In genomic region chr7:51732066-51732465, GRCh38 we compare ENCODE assay signal across 16 cellular contexts.
"Had no signal": no experiment of that assay in that cellular context is flagged by ENCODE, and none has a peak within 500 bp of the region (broad histone marks: within the 10 kb centered on the region; RNA-seq: fewer than 3 reads in every experiment).

No MANE protein-coding gene starts in this region.

- ATAC-seq: gastrocnemius medialis; left lung; stimulated activated naive CD8-positive, alpha-beta T cell treated with anti-CD3 and anti-CD28 coated beads, Interleukin-15, amount 100 ng/mL, for 72 hours had no signal

- H3K4me1 Mint-ChIP-seq: activated B cell treated with CpG ODN at 0.5 μM for 24 hours; activated naive CD8-positive, alpha-beta T cell treated with anti-CD3 and anti-CD28 coated beads, Interleukin-2, amount 10 ng/mL, durations not matched to agents 7 days and 5 days; memory B cell; nephron; stimulated activated naive CD8-positive, alpha-beta T cell treated with anti-CD3 and anti-CD28 coated beads, Interleukin-15, amount 100 ng/mL, for 72 hours had no signal

- DNase-seq: activated B cell treated with CpG ODN at 0.5 μM for 24 hours; activated CD4-positive, alpha-beta T cell treated with anti-CD3 and anti-CD28 coated beads for 48 hours; activated CD8-positive, alpha-beta memory T cell treated with anti-CD3 and anti-CD28 coated beads for 24 hours; activated naive CD4-positive, alpha-beta T cell; activated naive CD8-positive, alpha-beta T cell treated with anti-CD3 and anti-CD28 coated beads, Interleukin-2, amount 10 ng/mL, durations not matched to agents 7 days and 5 days; aorta; erythroblast; gastrocnemius medialis; left lung; ovary; stimulated activated CD4-positive, alpha-beta T cell treated with anti-CD3 and anti-CD28 coated beads, Interleukin-1b, Interleukin-23, amount 100 ng/mL, for 48 hours; stimulated activated naive CD8-positive, alpha-beta T cell treated with anti-CD3 and anti-CD28 coated beads, Interleukin-15, amount 100 ng/mL, for 72 hours; SW 1271 had no signal

- H3K27me3 Mint-ChIP-seq: activated B cell treated with CpG ODN at 0.5 μM for 24 hours; activated naive CD8-positive, alpha-beta T cell treated with anti-CD3 and anti-CD28 coated beads, Interleukin-2, amount 10 ng/mL, durations not matched to agents 7 days and 5 days; memory B cell; stimulated activated naive CD8-positive, alpha-beta T cell treated with anti-CD3 and anti-CD28 coated beads, Interleukin-15, amount 100 ng/mL, for 72 hours had no signal

- H3K36me3 Mint-ChIP-seq: activated naive CD8-positive, alpha-beta T cell treated with anti-CD3 and anti-CD28 coated beads, Interleukin-2, amount 10 ng/mL, durations not matched to agents 7 days and 5 days; memory B cell had no signal

- H3K27ac Mint-ChIP-seq: activated B cell treated with CpG ODN at 0.5 μM for 24 hours; activated naive CD8-positive, alpha-beta T cell treated with anti-CD3 and anti-CD28 coated beads, Interleukin-2, amount 10 ng/mL, durations not matched to agents 7 days and 5 days; memory B cell; nephron; stimulated activated naive CD8-positive, alpha-beta T cell treated with anti-CD3 and anti-CD28 coated beads, Interleukin-15, amount 100 ng/mL, for 72 hours had no signal

- H3K4me3 Mint-ChIP-seq: activated B cell treated with CpG ODN at 0.5 μM for 24 hours; activated naive CD8-positive, alpha-beta T cell treated with anti-CD3 and anti-CD28 coated beads, Interleukin-2, amount 10 ng/mL, durations not matched to agents 7 days and 5 days; memory B cell; nephron; stimulated activated naive CD8-positive, alpha-beta T cell treated with anti-CD3 and anti-CD28 coated beads, Interleukin-15, amount 100 ng/mL, for 72 hours had no signal

- H3K27ac ChIP-seq: gastrocnemius medialis, left lung, ovary, thoracic aorta had no signal
